In the genomic region with DNA sequence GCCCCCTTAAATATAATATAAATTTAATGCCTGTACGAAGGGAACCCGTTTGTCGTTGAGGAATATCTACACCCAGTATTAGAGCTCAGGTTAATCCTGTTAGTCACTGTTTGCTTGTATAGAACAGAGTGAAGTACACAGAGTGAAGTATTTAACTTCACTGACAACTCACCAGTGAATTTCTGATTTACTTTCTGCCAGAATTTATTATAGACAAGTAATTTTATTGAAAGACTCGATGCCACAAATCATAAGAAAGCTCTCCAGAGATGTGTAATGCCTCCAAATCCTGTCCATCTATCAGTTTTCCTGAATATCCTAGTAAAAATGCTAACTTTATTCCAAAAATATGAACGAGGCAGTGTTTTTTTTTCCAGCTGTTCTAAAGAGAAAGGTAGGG, we compare ENCODE assay signal across 1 cellular context.
TF ChIP-seq lines count a peak whose summit lies in the region.

No MANE protein-coding gene starts in this region.

TF ChIP-seq in H1, 55 proteins besides CTCF, POLR2A, EP300 and RAD21 (continued from another document):
- no peak for TF ChIP-seq CHD2 (IDR thresholded peaks at IDR 0.05; ENCODE audit: low read length)
- TF ChIP-seq, protein P1, sequence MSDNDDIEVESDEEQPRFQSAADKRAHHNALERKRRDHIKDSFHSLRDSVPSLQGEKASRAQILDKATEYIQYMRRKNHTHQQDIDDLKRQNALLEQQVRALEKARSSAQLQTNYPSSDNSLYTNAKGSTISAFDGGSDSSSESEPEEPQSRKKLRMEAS (IDR thresholded peaks at IDR 0.05): no peak
- TF ChIP-seq, protein P2, sequence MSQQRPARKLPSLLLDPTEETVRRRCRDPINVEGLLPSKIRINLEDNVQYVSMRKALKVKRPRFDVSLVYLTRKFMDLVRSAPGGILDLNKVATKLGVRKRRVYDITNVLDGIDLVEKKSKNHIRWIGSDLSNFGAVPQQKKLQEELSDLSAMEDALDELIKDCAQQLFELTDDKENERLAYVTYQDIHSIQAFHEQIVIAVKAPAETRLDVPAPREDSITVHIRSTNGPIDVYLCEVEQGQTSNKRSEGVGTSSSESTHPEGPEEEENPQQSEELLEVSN (IDR thresholded peaks at IDR 0.05): no peak
- no peak for TF ChIP-seq TAF7 (optimal IDR thresholded peaks at IDR 0.05; ENCODE audit: borderline replicate concordance, low read depth, low read length)
